In genomic region chr14:103624860-103625259, GRCh38 we compare ENCODE assay signal across 8 cellular contexts. TPM values are rescaled to one million over a fixed set of nuclear protein-coding genes. Genes with fewer than 3 reads are reported as not detected.
DNase-seq lines count a peak whose midpoint lies in the region; ATAC-seq, FAIRE-seq and TF ChIP-seq lines count a peak whose summit lies in the region.

No MANE protein-coding gene starts in this region.

- whole genome bisulfite sequencing in HepG2 (ENCODE audit: low lambda C conversion rate) = 0% methylated on average over 3 of the region's 10 CpGs
- 16% methylated on average over 10 of the region's 10 CpGs; no CpG with 5 or more reads in 1 of the 2 donors for WGBS in transverse colon (ENCODE audit: low coverage in 1 of 2), 2 donors

- no peak for FAIRE-seq in HepG2 (lab: Jason Lieb, UNC)

- H3K9me3 Mint-ChIP-seq in Caco-2 (ENCODE audit: unreplicated experiment) = no peaks in the 10 kb centered on the region

- no peak overlapping the region for H3K27ac ChIP-seq in HepG2 (ENCODE audit: extremely low read length, insufficient read depth, low read length)
- H3K27ac ChIP-seq in transverse colon = peak overlapping the region; percentile 6 to 56 (median 32)

- H3K4me1 ChIP-seq in Caco-2 (peaks cover 15% of the 10 kb centered on the region; the same call in 1 of the 2 replicates), HepG2 (ENCODE audit: insufficient read depth, low read length) (peaks cover 74% of the 10 kb centered on the region), transverse colon (peaks cover 15 to 46% (median 24%) of the 10 kb centered on the region in 4 donors)

- peaks cover under 1% of the 10 kb centered on the region; the same call in 1 of the 2 replicates for H4K20me1 ChIP-seq in HepG2 (ENCODE audit: insufficient read depth, low read length)

- TF ChIP-seq CTCF in Caco-2 (IDR thresholded peaks at IDR 0.05; ENCODE audit: insufficient read depth in 1 of 2, low read depth in 1 of 2, low read length in 1 of 2, severe bottlenecking in 1 of 2, unreplicated experiment in 1 of 2) (no peak), HepG2 (CRISPR knock-in tag; IDR thresholded peaks at IDR 0.05) (no peak), transverse colon (IDR thresholded peaks at IDR 0.05) (no peak)

- no peak for TF ChIP-seq POLR2A in HepG2 (IDR thresholded peaks at IDR 0.05; ENCODE audit: insufficient read depth in 1 of 2, low read depth in 2 of 2, low read length in 2 of 2)
- no peak for TF ChIP-seq POLR2A in transverse colon (IDR thresholded peaks at IDR 0.05)

- peak overlapping the region; percentile 57 for H3K27ac Mint-ChIP-seq in Caco-2 (ENCODE audit: unreplicated experiment)

- TF ChIP-seq RAD21 in HepG2 (CRISPR knock-in tag; IDR thresholded peaks at IDR 0.05) = no peak

- POLR2A ChIA-PET in Caco-2 (lab: Charles Lee) = no interaction called here
- POLR2A ChIA-PET in HepG2 (lab: Yijun Ruan, JAX) = no interaction called here

- BruUV-seq in Caco-2 (replicated peaks; lab: Mats Ljungman, UMichigan) (no TSS peak), HepG2 (replicated peaks; lab: Mats Ljungman, UMichigan) (no TSS peak)

- CTCF ChIA-PET in Caco-2 (lab: Charles Lee) (no interaction called here), HepG2 (lab: Yijun Ruan, JAX; ENCODE audit: low intra/inter-chr PET ratio, low total read pairs) (no interaction called here)

- H3K9ac ChIP-seq in HepG2 (ENCODE audit: insufficient read depth, low read depth, low read length) = no peak overlapping the region

- peak overlapping the region; percentile 87 for H3K4me2 ChIP-seq in HepG2 (ENCODE audit: low read depth, low read length)

- DNase-seq in Caco-2 = peak; percentile 61 to 70
- DNase-seq in NCI-H69 (lab: John Stamatoyannopoulos, UW) = peak; percentile 23
- DNase-seq in astrocyte of the hippocampus (ENCODE audit: low read depth, low spot score) = peak; percentile 71
- DNase-seq in HepG2 (ENCODE audit: low spot score) = peak; percentile 46
- peak; percentile 70 for DNase-seq in transverse colon
- no peak for DNase-seq in retina
- no peak for DNase-seq in NCI-H446 (lab: John Stamatoyannopoulos, UW)

- H3K4me3 Mint-ChIP-seq in Caco-2 (ENCODE audit: unreplicated experiment) = no peak overlapping the region

- ATAC-seq in HepG2 = peak; percentile 6; the same call in 2 of the 3 replicates
- no peak for ATAC-seq in HG02870 (IDR thresholded peaks at IDR 0.05; ENCODE audit: unreplicated experiment)

- H3K9me3 ChIP-seq in Caco-2 (no peaks in the 10 kb centered on the region), HepG2 (ENCODE audit: low read length) (no peaks in the 10 kb centered on the region), transverse colon (no peaks in the 10 kb centered on the region)

- H3K36me3 ChIP-seq in Caco-2 (ENCODE audit: control insufficient read depth, insufficient read depth, low read length) (no peaks in the 10 kb centered on the region), HepG2 (replicated peaks in 1 of 2; ENCODE audit: control insufficient read depth in 1 of 2, insufficient read depth in 2 of 2, low read length in 2 of 2) (no peaks in the 10 kb centered on the region), transverse colon (no peaks in the 10 kb centered on the region)

- H2AFZ ChIP-seq in HepG2 (ENCODE audit: low read length) = no peak overlapping the region

- no peaks in the 10 kb centered on the region for H3K36me3 Mint-ChIP-seq in Caco-2 (ENCODE audit: insufficient read depth, unreplicated experiment)

- H3K79me2 ChIP-seq in HepG2 (ENCODE audit: insufficient read depth, low read length) = peaks cover 3% of the 10 kb centered on the region

- in situ Hi-C loops in HepG2 (cut with HindIII; ENCODE audit: extremely low pct_ligation_motif_present, low pct_unique_long_range_greater_than_20kb) (no loop called here), transverse colon (cut with MboI; ENCODE audit: low pct_ligation_motif_present in 1 of 4, low pct_unique_long_range_greater_than_20kb in 1 of 4, low sequenced_read_pairs in 3 of 4) (no loop called here)

- intact Hi-C loops in Caco-2 (cut with micrococcal nuclease; ENCODE audit: unreplicated experiment) (loop anchor here (10.0 kb wide), 1 partner anchor 60 kb away; the partner anchor contains the start of genes BAG5 and COA8), HepG2 (cut with micrococcal nuclease; ENCODE audit: unreplicated experiment) (no loop called here), transverse colon (cut with DNase I; ENCODE audit: low total_unique reads) (no loop called here)

- H3K4me1 Mint-ChIP-seq in Caco-2 (ENCODE audit: low read depth, unreplicated experiment) = peaks cover 7% of the 10 kb centered on the region

- TF ChIP-seq EP300 in HepG2 (IDR thresholded peaks at IDR 0.05; ENCODE audit: low read depth in 2 of 2, low read length in 2 of 2) (no peak), HepG2 (CRISPR knock-in tag; IDR thresholded peaks at IDR 0.05; ENCODE audit: borderline replicate concordance) (no peak), transverse colon (IDR thresholded peaks at IDR 0.05; ENCODE audit: low read depth) (no peak)

- no peaks in the 10 kb centered on the region for H3K27me3 Mint-ChIP-seq in Caco-2 (ENCODE audit: insufficient read depth, unreplicated experiment)

- H3K27me3 ChIP-seq in Caco-2 (replicated peaks; ENCODE audit: control insufficient read depth, insufficient read depth, low read length) = no peaks in the 10 kb centered on the region
- H3K27me3 ChIP-seq in HepG2 (ENCODE audit: control insufficient read depth in 1 of 2, insufficient read depth in 2 of 2, low read length in 2 of 2) = no peaks in the 10 kb centered on the region; a peak in 1 of 5 replicates
- no peaks in the 10 kb centered on the region for H3K27me3 ChIP-seq in transverse colon

- H3K4me3 ChIP-seq in Caco-2 (ENCODE audit: low read depth, low read length) (no peak overlapping the region), HepG2 (replicated peaks in 1 of 3; ENCODE audit: insufficient read depth in 1 of 3, low read depth in 2 of 3, low read length in 3 of 3) (peak overlapping the region; percentile 29 to 73 (median 41)), transverse colon (no peak overlapping the region)

TF ChIP-seq in HepG2, 621 proteins besides CTCF, POLR2A, EP300 and RAD21 (continues in another document):
- no peak for TF ChIP-seq CREB3 (CRISPR knock-in tag; IDR thresholded peaks at IDR 0.05)
- TF ChIP-seq GMEB1 (CRISPR knock-in tag; IDR thresholded peaks at IDR 0.05; ENCODE audit: borderline replicate concordance) = no peak
- TF ChIP-seq TGIF2 (CRISPR knock-in tag; IDR thresholded peaks at IDR 0.05) = no peak
- no peak for TF ChIP-seq THAP11 (CRISPR knock-in tag; IDR thresholded peaks at IDR 0.05)
- no peak for TF ChIP-seq RELA (CRISPR knock-in tag; IDR thresholded peaks at IDR 0.05)
- no peak for TF ChIP-seq ZNF782 (CRISPR knock-in tag; IDR thresholded peaks at IDR 0.05; ENCODE audit: borderline replicate concordance)
- TF ChIP-seq HES4 (CRISPR knock-in tag; IDR thresholded peaks at IDR 0.05; ENCODE audit: borderline replicate concordance) = no peak

RNA-seq across cellular contexts. Expression of gene KLC1, which starts 4.2 kb away (rescaled TPM):
- total RNA-seq in Caco-2 (2022) = 108 and 110 TPM in 2 replicates
- 57.8 and 63.5 TPM in 2 replicates for total RNA-seq in HepG2 (2016; rRNA removed; fragmentation: Illumina TruSeq; extraction: Trizol)
- total RNA-seq in HepG2 (2016; cell fraction: cytosol; rRNA removed; fragmentation: Illumina TruSeq; extraction: Trizol; ENCODE audit: low read depth) = 7.9 TPM in 2 replicates
- total RNA-seq in HepG2 (2016; cell fraction: insoluble cytoplasmic fraction; rRNA removed; fragmentation: Illumina TruSeq; extraction: Trizol) = 54.6 and 66.2 TPM in 2 replicates
- 16.0 and 16.3 TPM in 2 replicates for total RNA-seq in HepG2 (2016; cell fraction: membrane; rRNA removed; fragmentation: Illumina TruSeq; extraction: Trizol)
- 62.3 and 79.9 TPM in 2 replicates for total RNA-seq in HepG2 (2016; cell fraction: nucleus; rRNA removed; fragmentation: Illumina TruSeq; extraction: Trizol)
- 53.2 and 61.0 TPM in 2 replicates for polyA plus RNA-seq in HepG2 (2011; rRNA removed)
- 58.4 and 64.7 TPM in 2 replicates for polyA plus RNA-seq in HepG2 (2011; cell fraction: cytosol; rRNA removed)
- polyA plus RNA-seq in HepG2 (2011; cell fraction: nucleus; rRNA removed) = 171 and 186 TPM in 2 replicates
- polyA plus RNA-seq in HepG2 (2012) = 40.1 and 53.2 TPM in 2 replicates
- polyA plus RNA-seq in HepG2 (2016; cell fraction: cytosol; fragmentation: Illumina TruSeq; extraction: Trizol; ENCODE audit: low read depth) = 3.0 and 3.1 TPM in 2 replicates
- polyA plus RNA-seq in HepG2 (2016; cell fraction: insoluble cytoplasmic fraction; fragmentation: Illumina TruSeq; extraction: Trizol; ENCODE audit: low read depth) = 50.1 and 51.1 TPM in 2 replicates
- polyA plus RNA-seq in HepG2 (2016; cell fraction: membrane; fragmentation: Illumina TruSeq; extraction: Trizol; ENCODE audit: low read depth) = 7.4 and 9.4 TPM in 2 replicates
- 92.4 and 93.3 TPM in 2 replicates for polyA plus RNA-seq in HepG2 (2016; cell fraction: nucleus; fragmentation: Illumina TruSeq; extraction: Trizol; ENCODE audit: insufficient read depth, low read depth)
- polyA minus RNA-seq in HepG2 (2011; rRNA and poly(A)+ RNA removed; ENCODE audit: low replicate concordance) = 45.0 and 49.1 TPM in 2 replicates
- 30.6 and 37.7 TPM in 2 replicates for polyA minus RNA-seq in HepG2 (2011; cell fraction: cytosol; rRNA and poly(A)+ RNA removed)
- 152 and 165 TPM in 2 replicates for polyA minus RNA-seq in HepG2 (2011; cell fraction: nucleus; rRNA and poly(A)+ RNA removed)
- total RNA-seq in transverse colon = 100 to 1,000 TPM; 205 to 427 (median 291) TPM

Comparison
In these comparisons a context has a peak if more than half of its experiments do, and no peak if none do; other contexts are left out.
1. DNase-seq: peak in Caco-2 (2 of 2), NCI-H69 (single experiment), astrocyte of the hippocampus (single experiment), HepG2 (single experiment) and transverse colon (single experiment); none in retina (single experiment) and NCI-H446 (0 of 2).
2. H3K4me3 ChIP-seq: peak in HepG2 (3 of 3); none in Caco-2 (single experiment) and transverse colon (0 of 4).